19 cellular contexts compared by ENCODE assay signal in genomic region chr13:57784633-57785032, GRCh38.
"Had no signal": no experiment of that assay in that cellular context is flagged by ENCODE, and none has a peak within 500 bp of the region (broad histone marks: within the 10 kb centered on the region; RNA-seq: fewer than 3 reads in every experiment).

No MANE protein-coding gene starts in this region.

- H3K4me3 ChIP-seq: left ventricle myocardium inferior, lower lobe of right lung, pancreas, smooth muscle cell had no signal

- H3K27me3 Mint-ChIP-seq: memory B cell; natural killer cell treated with Interleukin-12 subunit alpha and Interleukin-12 subunit beta and Interleukin-15 and Interleukin-18, amount 100 ng/mL, for 72 hours; progenitor cell of endocrine pancreas had no signal

- H3K27me3 ChIP-seq: foreskin keratinocyte, pancreas had no signal

- H3K36me3 Mint-ChIP-seq: memory B cell; mesothelial cell of epicardium; natural killer cell treated with Interleukin-12 subunit alpha and Interleukin-12 subunit beta and Interleukin-15 and Interleukin-18, amount 100 ng/mL, for 72 hours had no signal

- ATAC-seq: foreskin keratinocyte; left cardiac atrium; lower lobe of right lung; natural killer cell treated with Interleukin-12 subunit alpha and Interleukin-12 subunit beta and Interleukin-15 and Interleukin-18, amount 100 ng/mL, for 72 hours; pancreas; right cardiac atrium had no signal

- H3K4me1 Mint-ChIP-seq: endodermal cell, memory B cell, mesothelial cell of epicardium had no signal

- H3K9me3 Mint-ChIP-seq: memory B cell had no signal

- H3K27ac ChIP-seq: foreskin keratinocyte, left ventricle myocardium inferior, lower lobe of right lung, pancreas had no signal

- H3K27ac Mint-ChIP-seq: endodermal cell; memory B cell; mesothelial cell of epicardium; natural killer cell treated with Interleukin-12 subunit alpha and Interleukin-12 subunit beta and Interleukin-15 and Interleukin-18, amount 100 ng/mL, for 72 hours; progenitor cell of endocrine pancreas had no signal

- DNase-seq: dermis blood vessel endothelial cell; endodermal cell; erythroblast; foreskin keratinocyte; kidney; left cardiac atrium; left ventricle myocardium inferior; lower lobe of right lung; occipital lobe; pancreas; right cardiac atrium; stimulated activated CD4-positive, alpha-beta T cell treated with anti-CD3 and anti-CD28 coated beads, Interleukin-2, amount 100 ng/mL, for 48 hours; stimulated activated naive CD4-positive, alpha-beta T cell treated with Interleukin-2 at 50 U/mL for 16 hours; trophoblast cell had no signal

- H3K4me3 Mint-ChIP-seq: endodermal cell; memory B cell; mesothelial cell of epicardium; natural killer cell treated with Interleukin-12 subunit alpha and Interleukin-12 subunit beta and Interleukin-15 and Interleukin-18, amount 100 ng/mL, for 72 hours had no signal
